1 cellular context compared by ENCODE assay signal in the genomic region with DNA sequence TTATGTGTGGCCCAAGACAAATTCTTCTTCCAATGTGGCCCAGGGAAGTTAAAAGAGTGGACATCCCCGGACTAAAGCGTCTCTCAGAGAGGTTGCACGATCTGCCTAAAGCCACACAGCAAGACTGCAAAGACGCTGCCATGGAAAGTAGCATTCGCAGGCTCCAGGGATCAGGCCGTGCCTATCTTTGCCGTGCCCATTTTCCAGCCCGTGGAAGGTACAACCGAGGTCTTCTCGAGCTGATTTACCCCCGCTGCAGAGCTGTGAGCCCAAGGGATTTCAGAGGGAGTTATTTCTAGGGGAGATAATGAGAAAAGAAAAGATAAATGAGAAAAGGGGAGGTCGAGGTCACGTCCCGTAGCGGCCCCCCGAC.
TF ChIP-seq lines count a peak whose summit lies in the region.

No MANE protein-coding gene starts in this region.

TF ChIP-seq in endothelial cell of umbilical vein, 7 proteins besides CTCF, POLR2A, EP300 and RAD21:
- no peak for TF ChIP-seq FOS (IDR thresholded peaks at IDR 0.05; ENCODE audit: borderline replicate concordance, insufficient read depth, low read length)
- TF ChIP-seq GATA2 (IDR thresholded peaks at IDR 0.05; ENCODE audit: insufficient read depth, insufficient read length, low read depth, low read length): no peak
- no peak for TF ChIP-seq EZH2 (IDR thresholded peaks at IDR 0.05; ENCODE audit: borderline replicate concordance, low read depth, low read length, severe bottlenecking)
- TF ChIP-seq JUN (IDR thresholded peaks at IDR 0.05; ENCODE audit: borderline replicate concordance, insufficient read depth, insufficient read length, low read depth): no peak
- no peak for TF ChIP-seq MAX (IDR thresholded peaks at IDR 0.05; ENCODE audit: insufficient read depth, insufficient read length)
- TF ChIP-seq POLR2AphosphoS5 (IDR thresholded peaks at IDR 0.05; ENCODE audit: insufficient read depth, low read depth, low read length): no peak
- no peak for TF ChIP-seq MYC (IDR thresholded peaks at IDR 0.05; ENCODE audit: low read depth, low read length)
